Comparison of ENCODE assay signal across 9 cellular contexts in genomic region chr12:53696285-53696654, GRCh38. TPM values are rescaled to one million over a fixed set of nuclear protein-coding genes. Genes with fewer than 3 reads are reported as not detected.
A peak's percentile ranks its signal among the peaks of the same experiment; 100 is the strongest.
DNase-seq lines count a peak whose midpoint lies in the region; ATAC-seq and TF ChIP-seq lines count a peak whose summit lies in the region.
"Had no signal": no experiment of that assay in that cellular context is flagged by ENCODE, and none has a peak within 500 bp of the region (broad histone marks: within the 10 kb centered on the region; RNA-seq: fewer than 3 reads in every experiment).

No MANE protein-coding gene starts in this region.

- H3K36me3 ChIP-seq in ES-I3 (ENCODE audit: insufficient read depth, low read length) = no peaks in the 10 kb centered on the region
- no peaks in the 10 kb centered on the region for H3K36me3 ChIP-seq in urinary bladder (ENCODE audit: insufficient read depth)

- peaks cover 86% of the 10 kb centered on the region for H3K27me3 Mint-ChIP-seq in mesothelial cell of epicardium (ENCODE audit: low read depth)

- H3K9me3 Mint-ChIP-seq in mesothelial cell of epicardium = peaks cover 4% of the 10 kb centered on the region

- H3K9ac ChIP-seq in ES-I3 (ENCODE audit: low read depth, low read length) = peak overlapping the region; percentile 59

- H3K27ac ChIP-seq in urinary bladder (ENCODE audit: low read depth) = no peak overlapping the region
- H3K27ac ChIP-seq: VCaP had no signal

- H3K4me1 ChIP-seq in ES-I3 (ENCODE audit: insufficient read depth, low read length) (no peaks in the 10 kb centered on the region; the same call in 1 of the 2 replicates), urinary bladder (ENCODE audit: insufficient read depth) (no peaks in the 10 kb centered on the region)

- H3K4me3 ChIP-seq in urinary bladder (ENCODE audit: low read depth, low read length) = peak overlapping the region; percentile 19

- in situ Hi-C loops in SK-MEL-5 (cut with HindIII; ENCODE audit: low pct_unique_long_range_greater_than_20kb, low sequenced_read_pairs) = no loop called here

- DNase-seq in M059J (ENCODE audit: low read depth) = peak; percentile 90
- peak; percentile 96 for DNase-seq in SK-MEL-5 (ENCODE audit: low read depth, low spot score)
- peak in 1 of 2 experiments; percentile 66 for DNase-seq in mesothelial cell of epicardium (ENCODE audit: low spot score in 2 of 2, unreplicated experiment in 2 of 2)
- no peak for DNase-seq in UCSD-AML1 (lab: John Stamatoyannopoulos, UW; ENCODE audit: unreplicated experiment)

- WGBS in urinary bladder = 21% methylated on average over 11 of the region's 11 CpGs

- H3K4me1 Mint-ChIP-seq in mesothelial cell of epicardium = peaks cover 27% of the 10 kb centered on the region

- peak overlapping the region; percentile 89 for H3K27ac Mint-ChIP-seq in mesothelial cell of epicardium

- no peak for TF ChIP-seq CTCF in mesothelial cell of epicardium (IDR thresholded peaks at IDR 0.05; ENCODE audit: unreplicated experiment)

- peak overlapping the region; percentile 61 for H3K4me3 Mint-ChIP-seq in mesothelial cell of epicardium

- no peaks in the 10 kb centered on the region for H3K9me3 ChIP-seq in ES-I3 (ENCODE audit: control insufficient read depth, insufficient read depth, low read length)

- H3K36me3 Mint-ChIP-seq in mesothelial cell of epicardium = no peaks in the 10 kb centered on the region

- peak; percentile 89 for ATAC-seq in esophagus mucosa
- no peak for ATAC-seq in GM21825 (IDR thresholded peaks at IDR 0.05; ENCODE audit: unreplicated experiment)

RNA-seq across cellular contexts. Expression of gene ATP5MC2, which starts 20.4 kb away (rescaled TPM):
- 206 and 387 TPM in 2 replicates for total RNA-seq in M059J (2014; rRNA removed; shearing (Covaris generic))
- total RNA-seq in SK-MEL-5 (2014; rRNA removed; shearing (Covaris generic)) = 503 and 579 TPM in 2 replicates
- polyA plus RNA-seq in SK-MEL-5 (2015; cell fraction: cytosol; rRNA removed) = 367 and 454 TPM in 2 replicates
- polyA plus RNA-seq in SK-MEL-5 (2015; cell fraction: nucleus; rRNA removed) = 105 and 143 TPM in 2 replicates
- total RNA-seq in esophagus mucosa (246 TPM), mesothelial cell of epicardium (356 to 359 TPM (median 356 TPM) in 3 replicates), urinary bladder (109 TPM)
- 513 TPM for polyA plus RNA-seq in urinary bladder

RNA-seq across cellular contexts. Expression of gene CALCOCO1, which starts 31.0 kb away (rescaled TPM):
- total RNA-seq in M059J (2014; rRNA removed; shearing (Covaris generic)) = 28.3 and 47.3 TPM in 2 replicates
- total RNA-seq in SK-MEL-5 (2014; rRNA removed; shearing (Covaris generic)) = 40.6 and 43.6 TPM in 2 replicates
- polyA plus RNA-seq in SK-MEL-5 (2015; cell fraction: cytosol; rRNA removed) = 38.0 and 41.8 TPM in 2 replicates
- 291 and 298 TPM in 2 replicates for polyA plus RNA-seq in SK-MEL-5 (2015; cell fraction: nucleus; rRNA removed)
- total RNA-seq in esophagus mucosa (34.6 TPM), mesothelial cell of epicardium (124 to 130 TPM (median 124 TPM) in 3 replicates), urinary bladder (85.4 TPM)
- 280 TPM for polyA plus RNA-seq in urinary bladder

RNA-seq across cellular contexts. Expression of gene CISTR, which starts 55.5 kb away (rescaled TPM):
- not detected in 2 replicates for total RNA-seq in M059J (2014; rRNA removed; shearing (Covaris generic))
- total RNA-seq in SK-MEL-5 (2014; rRNA removed; shearing (Covaris generic)) = not detected in 2 replicates
- polyA plus RNA-seq in SK-MEL-5 (2015; cell fraction: cytosol; rRNA removed) = not detected in 2 replicates
- polyA plus RNA-seq in SK-MEL-5 (2015; cell fraction: nucleus; rRNA removed) = not detected in 2 replicates
- total RNA-seq in esophagus mucosa = not detected
- total RNA-seq in mesothelial cell of epicardium = not detected in 3 replicates
- total RNA-seq in urinary bladder = not detected
- polyA plus RNA-seq in urinary bladder = not detected
